ENCODE assay signal across 13 cellular contexts in the genomic region with DNA sequence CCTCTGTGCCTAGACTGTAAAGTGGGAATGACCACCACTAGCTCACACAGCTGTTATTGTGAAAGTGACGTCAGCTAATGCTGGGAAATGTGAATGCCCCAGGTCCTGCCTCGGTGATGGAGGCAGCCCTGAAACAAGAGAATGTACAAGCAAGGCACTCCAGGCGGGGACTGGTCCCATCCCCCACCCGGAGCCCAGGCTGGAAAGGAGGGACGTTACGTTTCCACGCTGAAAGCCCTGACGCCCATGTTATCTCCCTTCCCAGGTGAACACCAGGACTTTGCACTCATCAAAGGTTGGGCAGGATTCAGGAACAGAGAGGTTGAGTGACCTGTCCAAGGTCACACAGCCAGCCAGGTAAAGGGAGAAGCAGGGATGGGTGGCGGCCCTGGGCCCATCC. TPM values are rescaled to one million over a fixed set of nuclear protein-coding genes. Genes with fewer than 3 reads are reported as not detected.
DNase-seq lines count a peak whose midpoint lies in the region; ATAC-seq, FAIRE-seq and TF ChIP-seq lines count a peak whose summit lies in the region.
"Had no signal": no experiment of that assay in that cellular context is flagged by ENCODE, and none has a peak within 500 bp of the region (broad histone marks: within the 10 kb centered on the region; RNA-seq: fewer than 3 reads in every experiment).

No MANE protein-coding gene starts in this region.

- H4K20me1 ChIP-seq in hepatocyte (ENCODE audit: insufficient read depth, poor library complexity, severe bottlenecking) = no peaks in the 10 kb centered on the region

- H3K36me3 Mint-ChIP-seq in activated CD4-positive, alpha-beta T cell treated with anti-CD3 and anti-CD28 coated beads for 36 hours (ENCODE audit: low read depth) = no peaks in the 10 kb centered on the region

- 24% methylated on average over 8 of the region's 9 CpGs for WGBS in hepatocyte (ENCODE audit: low lambda C conversion rate, missing lambda C conversion rate)

- H3K4me1 ChIP-seq in hepatocyte (ENCODE audit: insufficient read depth) = peaks cover 3% of the 10 kb centered on the region
- H3K4me1 ChIP-seq: adrenal gland had no signal

- no peaks in the 10 kb centered on the region for H3K9me2 ChIP-seq in hepatocyte (replicated peaks; ENCODE audit: insufficient read depth)

- no peak for TF ChIP-seq CTCF in VCaP (conservative IDR thresholded peaks at IDR 0.05)
- TF ChIP-seq CTCF in hepatocyte (IDR thresholded peaks at IDR 0.05; ENCODE audit: poor library complexity) = no peak
- TF ChIP-seq CTCF in retinal pigment epithelial cell (conservative IDR thresholded peaks at IDR 0.05; ENCODE audit: low read depth, low read length) = no peak

- H3K4me1 Mint-ChIP-seq in activated CD4-positive, alpha-beta T cell treated with anti-CD3 and anti-CD28 coated beads for 36 hours = no peaks in the 10 kb centered on the region

- H3K9me3 ChIP-seq in hepatocyte (ENCODE audit: low read depth) = no peaks in the 10 kb centered on the region
- H3K9me3 ChIP-seq: adrenal gland, Peyer's patch had no signal

- no peak overlapping the region for H3K27ac Mint-ChIP-seq in activated CD4-positive, alpha-beta T cell treated with anti-CD3 and anti-CD28 coated beads for 36 hours

- peaks cover 36% of the 10 kb centered on the region for H3K27me3 ChIP-seq in hepatocyte

- H3K9me3 Mint-ChIP-seq in activated CD4-positive, alpha-beta T cell treated with anti-CD3 and anti-CD28 coated beads for 36 hours (ENCODE audit: low read depth) = peaks cover 4% of the 10 kb centered on the region

- POLR2A ChIA-PET in activated CD4-positive, alpha-beta T cell treated with anti-CD3 and anti-CD28 coated beads for 36 hours (lab: Charles Lee) = no interaction called here

- peak overlapping the region; percentile 31 for H2AFZ ChIP-seq in hepatocyte

- no peaks in the 10 kb centered on the region for H3K79me2 ChIP-seq in hepatocyte

- intact Hi-C loops in activated CD4-positive, alpha-beta T cell treated with anti-CD3 and anti-CD28 coated beads for 36 hours (cut with DNase I, micrococcal nuclease) = no loop called here

- CTCF ChIA-PET in activated CD4-positive, alpha-beta T cell treated with anti-CD3 and anti-CD28 coated beads for 36 hours (lab: Charles Lee) = no interaction called here

- ATAC-seq in activated CD4-positive, alpha-beta T cell treated with anti-CD3 and anti-CD28 coated beads for 36 hours = no peak
- ATAC-seq in HG02885 (IDR thresholded peaks at IDR 0.05; ENCODE audit: poor library complexity, unreplicated experiment) = no peak

- H3K4me3 ChIP-seq in hepatocyte = peak overlapping the region; percentile 20
- peak overlapping the region; percentile 25 for H3K4me3 ChIP-seq in retinal pigment epithelial cell (ENCODE audit: low read length)
- H3K4me3 ChIP-seq: adrenal gland had no signal

- H3K4me2 ChIP-seq in hepatocyte = peak overlapping the region; percentile 86

- peaks cover 62% of the 10 kb centered on the region for H3K27me3 Mint-ChIP-seq in activated CD4-positive, alpha-beta T cell treated with anti-CD3 and anti-CD28 coated beads for 36 hours

- H3K27ac ChIP-seq in VCaP (peak overlapping the region; percentile 57), hepatocyte (no peak overlapping the region)
- H3K27ac ChIP-seq: Peyer's patch had no signal

- no peak for DNase-seq in activated CD4-positive, alpha-beta T cell treated with anti-CD3 and anti-CD28 coated beads for 36 hours
- DNase-seq in activated CD4-positive, alpha-beta T cell treated with anti-CD3 and anti-CD28 coated beads for 1 hour = no peak
- DNase-seq in hepatocyte (ENCODE audit: low spot score) (peak; percentile 61), retinal pigment epithelial cell (ENCODE audit: low read depth) (no peak), RCC 7860 (ENCODE audit: low spot score) (no peak), UCSD-AML1 (lab: John Stamatoyannopoulos, UW; ENCODE audit: unreplicated experiment) (no peak)
- DNase-seq: activated CD4-positive, alpha-beta T cell treated with anti-CD3 and anti-CD28 coated beads for 48 hours had no signal

- peak overlapping the region; percentile 19 for H3K4me3 Mint-ChIP-seq in activated CD4-positive, alpha-beta T cell treated with anti-CD3 and anti-CD28 coated beads for 36 hours

- no peaks in the 10 kb centered on the region for H3K36me3 ChIP-seq in hepatocyte (replicated peaks; ENCODE audit: insufficient read depth, low read depth)
- H3K36me3 ChIP-seq: adrenal gland, Peyer's patch had no signal

- no peak for FAIRE-seq in RCC 7860 (lab: Jason Lieb, UNC)

RNA-seq across cellular contexts. Expression of gene SULT4A1, which starts 0.8 kb away (rescaled TPM):
- total RNA-seq in activated CD4-positive, alpha-beta T cell treated with anti-CD3 and anti-CD28 coated beads for 36 hours = under 1 TPM; 0.07 to 0.14 TPM
- 0.60 and 1.1 TPM in 2 replicates for total RNA-seq in hepatocyte
- polyA plus RNA-seq in hepatocyte = 1.7 and 2.8 TPM in 2 replicates
- total RNA-seq: M059J had no signal

RNA-seq across cellular contexts. Expression of gene PNPLA5, which starts 30.3 kb away (rescaled TPM):
- not detected for total RNA-seq in activated CD4-positive, alpha-beta T cell treated with anti-CD3 and anti-CD28 coated beads for 36 hours
- total RNA-seq in hepatocyte = 0.57 TPM in 1 of 2 replicates, not detected in the other
- 0.11 and 0.45 TPM in 2 replicates for polyA plus RNA-seq in hepatocyte
- total RNA-seq: adrenal gland, omental fat pad, Peyer's patch had no signal
- polyA plus RNA-seq: adrenal gland had no signal

RNA-seq across cellular contexts. Expression of gene EFCAB6, which starts 49.4 kb away (rescaled TPM):
- total RNA-seq in activated CD4-positive, alpha-beta T cell treated with anti-CD3 and anti-CD28 coated beads for 36 hours = under 1 TPM; 0.56 to 0.71 TPM
- 1.0 and 2.1 TPM in 2 replicates for total RNA-seq in hepatocyte
- 0.59 and 2.7 TPM in 2 replicates for polyA plus RNA-seq in hepatocyte
